Comparison of ENCODE assay signal across 29 cellular contexts in genomic region chr2:109089602-109090300, GRCh38. TPM values are rescaled to one million over a fixed set of nuclear protein-coding genes. Genes with fewer than 3 reads are reported as not detected.
A peak's percentile ranks its signal among the peaks of the same experiment; 100 is the strongest.
DNase-seq lines count a peak whose midpoint lies in the region; ATAC-seq, FAIRE-seq and TF ChIP-seq lines count a peak whose summit lies in the region.
"Had no signal": no experiment of that assay in that cellular context is flagged by ENCODE, and none has a peak within 500 bp of the region (broad histone marks: within the 10 kb centered on the region; RNA-seq: fewer than 3 reads in every experiment).

No MANE protein-coding gene starts in this region.

- H3F3A ChIP-seq in GM23248 (ENCODE audit: insufficient read depth), result no peaks in the 10 kb centered on the region

- no peaks in the 10 kb centered on the region for H3K79me2 ChIP-seq in GM23248 (ENCODE audit: insufficient read depth)
- H3K79me2 ChIP-seq in endothelial cell of umbilical vein (ENCODE audit: control insufficient read depth, insufficient read depth, low read length), result no peaks in the 10 kb centered on the region

- H3K9ac ChIP-seq in GM23248, result no peak overlapping the region
- H3K9ac ChIP-seq in endothelial cell of umbilical vein (replicated peaks; ENCODE audit: extremely low read depth, insufficient read depth, low read length), result no peak overlapping the region

- H3K9me3 ChIP-seq in GM23248 (ENCODE audit: low read depth), result no peaks in the 10 kb centered on the region
- H3K9me3 ChIP-seq in endothelial cell of umbilical vein (replicated peaks; ENCODE audit: control insufficient read depth, insufficient read depth, low read length), result no peaks in the 10 kb centered on the region
- no peaks in the 10 kb centered on the region for H3K9me3 ChIP-seq in pancreas
- H3K9me3 ChIP-seq: adrenal gland, upper lobe of right lung had no signal

- CTCF ChIA-PET in endothelial cell of umbilical vein (lab: Charles Lee), result no interaction called here

- ATAC-seq in HG02938 (IDR thresholded peaks at IDR 0.05; ENCODE audit: unreplicated experiment) (no peak), pancreas (no peak), GM19035 (IDR thresholded peaks at IDR 0.05; ENCODE audit: unreplicated experiment) (no peak)
- ATAC-seq: activated T-cell treated with anti-CD3 and anti-CD28 coated beads, Interleukin-2, amount 50 U/mL, for 72 hours; sciatic nerve; upper lobe of right lung had no signal

- DNase-seq in GM23248 (peak; percentile 54), MV-4-11 (lab: John Stamatoyannopoulos, UW) (peak; percentile 30), endothelial cell of umbilical vein (ENCODE audit: low read depth, low spot score) (peak; percentile 55), pulmonary artery endothelial cell (ENCODE audit: low read depth, low spot score) (peak; percentile 43), pancreas (no peak), GDM1 (lab: John Stamatoyannopoulos, UW) (no peak)
- DNase-seq: activated CD4-positive, alpha-beta T cell treated with anti-CD3 and anti-CD28 coated beads, Interleukin-2, amount 10 ng/mL, durations not matched to agents 7 days and 5 days; activated naive CD4-positive, alpha-beta T cell treated with Interleukin-2 at 50 U/mL for 16 hours; activated T-cell treated with anti-CD3 and anti-CD28 coated beads, Interleukin-2, amount 50 U/mL, for 72 hours; adrenal gland; DND-41; foreskin melanocyte; KG1; mammary epithelial cell; NCI-H1694; NCI-H524; NK-92 treated with Interleukin-12 subunit alpha and Interleukin-12 subunit beta, amount 100 ng/mL, for 24 hours; PC-9; SHP77 treated with DMSO at 0.1 percent for 48 hours; stimulated activated CD4-positive, alpha-beta T cell treated with anti-CD3 and anti-CD28 coated beads, Interleukin-12 subunit alpha, Interleukin-12 subunit beta, amount 100 ng/mL, for 4 hours; stimulated activated CD4-positive, alpha-beta T cell treated with anti-CD3 and anti-CD28 coated beads, Interleukin-4, amount 100 ng/mL, for 1 hour; substantia nigra; upper lobe of right lung had no signal

- H3K9me2 ChIP-seq in GM23248 (ENCODE audit: insufficient read depth), result no peaks in the 10 kb centered on the region

- H3K36me3 ChIP-seq in GM23248 (ENCODE audit: low read depth) (no peaks in the 10 kb centered on the region), endothelial cell of umbilical vein (ENCODE audit: control insufficient read depth in 2 of 2, extremely low read depth in 1 of 2, insufficient read depth in 2 of 2, low read length in 2 of 2) (no peaks in the 10 kb centered on the region), pancreas (no peaks in the 10 kb centered on the region)
- H3K36me3 ChIP-seq: adrenal gland, upper lobe of right lung had no signal

- WGBS in GM23248 (ENCODE audit: low coverage in 1 of 2, low lambda C conversion rate in 2 of 2, missing lambda C conversion rate in 2 of 2), 2 experiments, result 64 to 75% methylated on average over 4 of the region's 4 CpGs
- WGBS in pancreas, 2 donors, result 70 to 80% methylated on average over 4 of the region's 4 CpGs

- H2AFZ ChIP-seq in GM23248 (no peak overlapping the region), endothelial cell of umbilical vein (ENCODE audit: low read depth, low read length) (peak overlapping the region; percentile 26)
- H2AFZ ChIP-seq: PC-9 had no signal

- H3K9me1 ChIP-seq in endothelial cell of umbilical vein (replicated peaks; ENCODE audit: control insufficient read depth, extremely low read depth, insufficient read depth, low read length), result no peaks in the 10 kb centered on the region

- peak; percentile 78 for FAIRE-seq in endothelial cell of umbilical vein (lab: Jason Lieb, UNC)
- FAIRE-seq in pancreas (lab: Jason Lieb, UNC), result no peak
- FAIRE-seq: GM12892 had no signal

- H3K27ac ChIP-seq in GM23248 (no peak overlapping the region), endothelial cell of umbilical vein (ENCODE audit: insufficient read depth, low read depth, low read length) (peak overlapping the region; percentile 39), pancreas (no peak overlapping the region)
- H3K27ac ChIP-seq: adrenal gland, C4-2B, epithelial cell of prostate, PC-9, upper lobe of right lung had no signal

- TF ChIP-seq POLR2A in endothelial cell of umbilical vein (IDR thresholded peaks at IDR 0.05; ENCODE audit: low read depth, low read length), result no peak

- no TSS peak for BruUV-seq in endothelial cell of umbilical vein (replicated peaks; lab: Mats Ljungman, UMichigan)

- H3K4me1 ChIP-seq in GM23248 (ENCODE audit: insufficient read depth) (no peaks in the 10 kb centered on the region), endothelial cell of umbilical vein (ENCODE audit: control insufficient read depth, extremely low read depth, insufficient read depth, low read length) (peaks cover 18% of the 10 kb centered on the region), pancreas (no peaks in the 10 kb centered on the region)
- H3K4me1 ChIP-seq: adrenal gland, upper lobe of right lung had no signal

- dilution Hi-C loops in endothelial cell of umbilical vein (cut with MboI; ENCODE audit: extremely low pct_ligation_motif_present, low sequenced_read_pairs), result no loop called here

- POLR2A ChIA-PET in endothelial cell of umbilical vein (lab: Charles Lee), result interaction anchor here (0.6 kb wide), 1 partner anchor 34 kb away, joined by 4 read pairs; no protein-coding TSS in a partner anchor

- intact Hi-C loops in endothelial cell of umbilical vein (cut with micrococcal nuclease) (loop anchor here (1.0 to 10.0 kb wide), 3 partner anchors 9 to 545 kb away; no protein-coding TSS in a partner anchor), pancreas (cut with DNase I) (no loop called here)

- H3K4me3 ChIP-seq in GM23248 (no peak overlapping the region), endothelial cell of umbilical vein (replicated peaks in 1 of 3; ENCODE audit: insufficient read depth in 1 of 3, low read depth in 1 of 3, low read length in 3 of 3) (no peak overlapping the region), pancreas (no peak overlapping the region)
- H3K4me3 ChIP-seq: adrenal gland, PC-9, upper lobe of right lung had no signal

- H4K20me1 ChIP-seq in GM23248 (ENCODE audit: insufficient read depth), result no peaks in the 10 kb centered on the region
- H4K20me1 ChIP-seq in endothelial cell of umbilical vein (replicated peaks; ENCODE audit: control insufficient read depth, extremely low read depth, insufficient read depth, low read length), result no peaks in the 10 kb centered on the region

- TF ChIP-seq CTCF in endothelial cell of umbilical vein (IDR thresholded peaks at IDR 0.05; ENCODE audit: extremely low read depth in 1 of 2, insufficient read depth in 1 of 2, low read depth in 1 of 2, low read length in 2 of 2), result no peak
- TF ChIP-seq CTCF in pancreas (IDR thresholded peaks at IDR 0.05), result no peak

- H3K4me2 ChIP-seq in GM23248 (ENCODE audit: unreplicated experiment), result no peak overlapping the region
- H3K4me2 ChIP-seq in endothelial cell of umbilical vein (ENCODE audit: insufficient read depth, low read length), result peak overlapping the region; percentile 39
- H3K4me2 ChIP-seq: PC-9 had no signal

- in situ Hi-C loops in GM23248 (cut with MboI), result no loop called here

- H3K27me3 ChIP-seq in GM23248 (replicated peaks; ENCODE audit: insufficient read depth) (peaks cover 5% of the 10 kb centered on the region), endothelial cell of umbilical vein (ENCODE audit: control insufficient read depth in 2 of 2, insufficient read depth in 2 of 2, low read length in 2 of 2) (no peaks in the 10 kb centered on the region), pancreas (peaks cover 0 to under 1% (median 0%) of the 10 kb centered on the region in 4 donors)
- H3K27me3 ChIP-seq: adrenal gland, upper lobe of right lung had no signal

TF ChIP-seq in endothelial cell of umbilical vein, 7 proteins besides CTCF, POLR2A, EP300 and RAD21:
- TF ChIP-seq GATA2 (IDR thresholded peaks at IDR 0.05; ENCODE audit: insufficient read depth, insufficient read length, low read depth, low read length) (peak; percentile 65), JUN (IDR thresholded peaks at IDR 0.05; ENCODE audit: borderline replicate concordance, insufficient read depth, insufficient read length, low read depth) (no peak), FOS (IDR thresholded peaks at IDR 0.05; ENCODE audit: borderline replicate concordance, insufficient read depth, low read length) (peak; percentile 78), POLR2AphosphoS5 (IDR thresholded peaks at IDR 0.05; ENCODE audit: insufficient read depth, low read depth, low read length) (peak; percentile 61)

RNA-seq across cellular contexts. Expression of gene SH3RF3, which starts 39.3 kb away (rescaled TPM):
- 3.3 and 5.2 TPM in 2 replicates for total RNA-seq in GM23248 (2014; rRNA removed; shearing (Covaris generic))
- polyA plus RNA-seq in GM23248 (2016; fragmentation: Nextera tagmentation; extraction: Ambion mirVana), result 1.5 and 2.1 TPM in 2 replicates
- 9.4 and 14.7 TPM in 2 replicates for total RNA-seq in endothelial cell of umbilical vein
- polyA plus RNA-seq in endothelial cell of umbilical vein, result 3.8 and 3.9 TPM in 2 replicates
- polyA plus RNA-seq in endothelial cell of umbilical vein (2011; cell fraction: cytosol; rRNA removed), result 3.7 and 3.9 TPM in 2 replicates
- polyA plus RNA-seq in endothelial cell of umbilical vein (2011; cell fraction: nucleus; rRNA removed), result 7.4 and 8.1 TPM in 2 replicates
- 12.5 and 15.9 TPM in 2 replicates for polyA plus RNA-seq in endothelial cell of umbilical vein (2012)
- polyA minus RNA-seq in endothelial cell of umbilical vein, result 5.3 and 7.4 TPM in 2 replicates
- 1.6 TPM for polyA minus RNA-seq in endothelial cell of umbilical vein (2011; cell fraction: cytosol; rRNA and poly(A)+ RNA removed)
- 8.6 and 16.6 TPM in 2 replicates for polyA minus RNA-seq in endothelial cell of umbilical vein (2011; cell fraction: nucleus; rRNA and poly(A)+ RNA removed)
- 6.3 and 7.4 TPM in 2 replicates for total RNA-seq in pulmonary artery endothelial cell
- 1 to 10 TPM; 1.1 to 2.9 (median 1.6) TPM for total RNA-seq in pancreas
- 1 to 10 TPM; 2.5 to 3.5 TPM for polyA plus RNA-seq in pancreas

Comparison
In these comparisons a context has a peak if more than half of its experiments do, and no peak if none do; other contexts are left out.
1. DNase-seq: peak in GM23248 (single experiment), MV-4-11 (single experiment), endothelial cell of umbilical vein (single experiment) and pulmonary artery endothelial cell (single experiment); none in pancreas (0 of 6) and GDM1 (single experiment).